27 cellular contexts compared by ENCODE assay signal in genomic region chr13:50326746-50327145, GRCh38.
DNase-seq lines count a peak whose midpoint lies in the region; ATAC-seq and TF ChIP-seq lines count a peak whose summit lies in the region.
"Had no signal": no experiment of that assay in that cellular context is flagged by ENCODE, and none has a peak within 500 bp of the region (broad histone marks: within the 10 kb centered on the region; RNA-seq: fewer than 3 reads in every experiment).

No MANE protein-coding gene starts in this region.

- peak; percentile 15 for DNase-seq in DND-41
- peak; percentile 63 for DNase-seq in KBM-7
- peak; percentile 1 for DNase-seq in astrocyte of the cerebellum (ENCODE audit: low read depth)
- DNase-seq in mucosa of descending colon, result no peak
- no peak for DNase-seq in activated CD4-positive, CD25-positive, alpha-beta regulatory T cell (lab: John Stamatoyannopoulos, UW)
- DNase-seq in glomerular visceral epithelial cell (ENCODE audit: extremely low spot score), result no peak
- no peak for DNase-seq in mucosa of gallbladder (ENCODE audit: low spot score)
- no peak for DNase-seq in WERI-Rb-1
- DNase-seq: activated CD4-positive, alpha-beta T cell treated with anti-CD3 and anti-CD28 coated beads for 36 hours; activated T-cell treated with anti-CD3 and anti-CD28 coated beads, Interleukin-2, amount 50 U/mL, for 24 hours; colonic mucosa; DMS79 treated with DMSO at 0.1 percent for 48 hours; effector memory CD4-positive, alpha-beta T cell; erythroblast; foreskin keratinocyte; left cardiac atrium; mammary epithelial cell; MG63; NCI-H1417; NCI-H2081 treated with DMSO at 0.1 percent for 48 hours; NCI-H774; sigmoid colon; stimulated activated naive B cell treated with anti-CD40 and anti-IgM and Interleukin-4, amounts not matched to agents 10 μg/mL and 1 μg/mL and 100 μg/mL, for 72 hours had no signal

- peak overlapping the region; percentile 21; the same call in 1 of the 2 replicates for H2AFZ ChIP-seq in DND-41 (ENCODE audit: low read depth, low read length)

- H4K20me1 ChIP-seq in DND-41 (ENCODE audit: insufficient read depth, low read length), result no peaks in the 10 kb centered on the region

- ATAC-seq in DND-41 (ENCODE audit: insufficient read depth, low read depth), result peak; percentile 73
- ATAC-seq in mucosa of descending colon, result peak; percentile 36
- ATAC-seq: activated CD4-positive, alpha-beta T cell treated with anti-CD3 and anti-CD28 coated beads for 36 hours; foreskin keratinocyte; GM12878; left cardiac atrium; stimulated activated naive B cell treated with anti-CD40 and anti-IgM and Interleukin-4, amounts not matched to agents 10 μg/mL and 1 μg/mL and 100 μg/mL, for 72 hours had no signal

- no peaks in the 10 kb centered on the region for H3K36me3 ChIP-seq in DND-41 (ENCODE audit: insufficient read depth, low read length)
- H3K36me3 ChIP-seq in mucosa of descending colon (ENCODE audit: low read depth), result no peaks in the 10 kb centered on the region
- no peaks in the 10 kb centered on the region for H3K36me3 ChIP-seq in WERI-Rb-1
- H3K36me3 ChIP-seq: cardiac muscle cell, colonic mucosa, MG63, sigmoid colon had no signal

- no peaks in the 10 kb centered on the region for H3K27me3 ChIP-seq in DND-41 (ENCODE audit: insufficient read depth, low read length, poor library complexity)
- no peaks in the 10 kb centered on the region for H3K27me3 ChIP-seq in WERI-Rb-1 (ENCODE audit: insufficient read depth, low read depth, severe bottlenecking)
- H3K27me3 ChIP-seq: cardiac muscle cell, colonic mucosa, foreskin keratinocyte, MG63, sigmoid colon had no signal

- H3K4me2 ChIP-seq in DND-41 (ENCODE audit: insufficient read depth, low read length), result peak overlapping the region; percentile 25

- H3K9ac ChIP-seq in DND-41 (ENCODE audit: low read depth, low read length), result no peak overlapping the region

- H3K79me2 ChIP-seq in DND-41 (ENCODE audit: insufficient read depth, low read length), result no peaks in the 10 kb centered on the region

- in situ Hi-C loops in KBM-7 (cut with MboI; ENCODE audit: low pct_unique_long_range_greater_than_20kb, low sequenced_read_pairs) (no loop called here), astrocyte of the cerebellum (cut with HindIII; ENCODE audit: low sequenced_read_pairs) (no loop called here)

- 0 out of 2 replicates have a peak overlapping the region, but pooled peaks have one; percentile 23 for H3K27ac ChIP-seq in DND-41 (ENCODE audit: low read length)
- H3K27ac ChIP-seq in WERI-Rb-1, result no peak overlapping the region
- H3K27ac ChIP-seq: C4-2B, cardiac muscle cell, colonic mucosa, foreskin keratinocyte, sigmoid colon, SK-N-MC had no signal

- H3K4me3 ChIP-seq in DND-41 (ENCODE audit: low read depth in 1 of 2, low read length in 2 of 2) (no peak overlapping the region), astrocyte of the cerebellum (ENCODE audit: low read depth, low read length) (no peak overlapping the region), mucosa of descending colon (no peak overlapping the region), WERI-Rb-1 (ENCODE audit: low read depth, low read length) (no peak overlapping the region)
- H3K4me3 ChIP-seq: cardiac muscle cell, colonic mucosa, GM12878, MG63, sigmoid colon, SK-N-MC had no signal

- no peaks in the 10 kb centered on the region for H3K9me3 ChIP-seq in DND-41 (ENCODE audit: insufficient read depth, low read length, severe bottlenecking)
- peaks cover 3% of the 10 kb centered on the region for H3K9me3 ChIP-seq in mucosa of descending colon
- no peaks in the 10 kb centered on the region for H3K9me3 ChIP-seq in WERI-Rb-1 (ENCODE audit: severe bottlenecking)
- H3K9me3 ChIP-seq: colonic mucosa, MG63, sigmoid colon had no signal

- H3K4me1 ChIP-seq in DND-41 (ENCODE audit: insufficient read depth, low read length) (peaks cover 24% of the 10 kb centered on the region), mucosa of descending colon (ENCODE audit: low read depth) (peaks cover 5% of the 10 kb centered on the region)
- H3K4me1 ChIP-seq: colonic mucosa, foreskin keratinocyte had no signal

- TF ChIP-seq CTCF in DND-41 (IDR thresholded peaks at IDR 0.05; ENCODE audit: borderline replicate concordance, extremely low read depth, low read length, poor library complexity, severe bottlenecking) (no peak), astrocyte of the cerebellum (IDR thresholded peaks at IDR 0.05; ENCODE audit: low read depth, low read length, missing control alignments) (no peak), mucosa of descending colon (IDR thresholded peaks at IDR 0.05) (no peak), WERI-Rb-1 (IDR thresholded peaks at IDR 0.05; ENCODE audit: low read depth, low read length) (no peak)

- intact Hi-C loops in mucosa of descending colon (cut with DNase I, micrococcal nuclease), result no loop called here

Comparison
In these comparisons a context has a peak if more than half of its experiments do, and no peak if none do; other contexts are left out.
1. DNase-seq: peak in DND-41 (single experiment), KBM-7 (single experiment) and astrocyte of the cerebellum (single experiment); none in mucosa of descending colon (0 of 3), activated CD4-positive, CD25-positive, alpha-beta regulatory T cell (0 of 4), glomerular visceral epithelial cell (single experiment), mucosa of gallbladder (single experiment) and WERI-Rb-1 (single experiment).